ENCODE assay signal across 9 cellular contexts in the genomic region with DNA sequence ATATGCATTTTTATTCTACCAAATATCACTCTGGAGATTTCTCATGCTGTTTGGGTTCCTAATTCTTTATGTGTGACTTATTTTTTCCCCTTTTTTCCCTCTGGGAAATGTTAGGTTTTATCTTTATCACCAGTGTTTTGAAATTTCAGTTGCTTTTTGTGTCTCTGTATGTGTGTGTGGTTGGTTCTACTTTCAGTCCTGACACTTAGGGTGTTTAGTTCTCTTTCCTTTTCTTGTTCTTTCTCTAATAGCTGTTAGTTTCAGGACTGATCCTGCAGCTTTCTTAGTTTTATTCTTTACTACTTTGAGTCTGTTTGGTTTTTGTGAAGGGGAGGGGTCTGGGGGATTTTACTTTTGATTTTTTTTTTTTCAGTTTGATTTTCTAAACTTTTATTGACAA. TPM values are rescaled to one million over a fixed set of nuclear protein-coding genes. Genes with fewer than 3 reads are reported as not detected.
DNase-seq lines count a peak whose midpoint lies in the region; ATAC-seq, FAIRE-seq and TF ChIP-seq lines count a peak whose summit lies in the region.
"Had no signal": no experiment of that assay in that cellular context is flagged by ENCODE, and none has a peak within 500 bp of the region (broad histone marks: within the 10 kb centered on the region; RNA-seq: fewer than 3 reads in every experiment).

No MANE protein-coding gene starts in this region.

- H3K27me3 ChIP-seq in endothelial cell of umbilical vein (ENCODE audit: control insufficient read depth in 2 of 2, insufficient read depth in 2 of 2, low read length in 2 of 2): no peaks in the 10 kb centered on the region
- H3K27me3 ChIP-seq in adrenal gland: no peaks in the 10 kb centered on the region
- H3K27me3 ChIP-seq: cardiac muscle cell had no signal

- H3K4me2 ChIP-seq in endothelial cell of umbilical vein (ENCODE audit: insufficient read depth, low read length): no peak overlapping the region

- TF ChIP-seq CTCF in endothelial cell of umbilical vein (IDR thresholded peaks at IDR 0.05; ENCODE audit: extremely low read depth in 1 of 2, insufficient read depth in 1 of 2, low read depth in 1 of 2, low read length in 2 of 2): no peak
- TF ChIP-seq CTCF in adrenal gland (IDR thresholded peaks at IDR 0.05): no peak

- ATAC-seq in GM18520 (IDR thresholded peaks at IDR 0.05; ENCODE audit: unreplicated experiment) (peak; percentile 88), GM21515 (IDR thresholded peaks at IDR 0.05; ENCODE audit: unreplicated experiment) (peak; percentile 94), HG03378 (IDR thresholded peaks at IDR 0.05; ENCODE audit: unreplicated experiment) (peak; percentile 89), left lobe of liver (no peak)

- H3K4me3 ChIP-seq in endothelial cell of umbilical vein (replicated peaks in 1 of 3; ENCODE audit: insufficient read depth in 1 of 3, low read depth in 1 of 3, low read length in 3 of 3) (no peak overlapping the region), adrenal gland (no peak overlapping the region)
- H3K4me3 ChIP-seq: cardiac muscle cell had no signal

- dilution Hi-C loops in endothelial cell of umbilical vein (cut with MboI; ENCODE audit: extremely low pct_ligation_motif_present, low sequenced_read_pairs): no loop called here

- no peak overlapping the region for H3K27ac ChIP-seq in endothelial cell of umbilical vein (ENCODE audit: insufficient read depth, low read depth, low read length)
- H3K27ac ChIP-seq in adrenal gland: no peak overlapping the region
- H3K27ac ChIP-seq: cardiac muscle cell had no signal

- H3K9me3 ChIP-seq in endothelial cell of umbilical vein (replicated peaks; ENCODE audit: control insufficient read depth, insufficient read depth, low read length) (no peaks in the 10 kb centered on the region), adrenal gland (replicated peaks in 1 of 3) (no peaks in the 10 kb centered on the region)

- H3K36me3 ChIP-seq in endothelial cell of umbilical vein (ENCODE audit: control insufficient read depth in 2 of 2, extremely low read depth in 1 of 2, insufficient read depth in 2 of 2, low read length in 2 of 2): no peaks in the 10 kb centered on the region
- H3K36me3 ChIP-seq in adrenal gland (replicated peaks in 1 of 2): no peaks in the 10 kb centered on the region
- H3K36me3 ChIP-seq: cardiac muscle cell had no signal

- CTCF ChIA-PET in endothelial cell of umbilical vein (lab: Charles Lee): interaction anchor here (0.6 kb wide), 1 partner anchor 22 kb away, joined by 5 read pairs; no protein-coding TSS in a partner anchor

- H3K9me1 ChIP-seq in endothelial cell of umbilical vein (replicated peaks; ENCODE audit: control insufficient read depth, extremely low read depth, insufficient read depth, low read length): no peaks in the 10 kb centered on the region

- H3K4me1 ChIP-seq in endothelial cell of umbilical vein (ENCODE audit: control insufficient read depth, extremely low read depth, insufficient read depth, low read length): no peaks in the 10 kb centered on the region
- H3K4me1 ChIP-seq in adrenal gland (replicated peaks in 1 of 2): peaks cover 0 to 23% of the 10 kb centered on the region in 2 donors

- no TSS peak for BruUV-seq in endothelial cell of umbilical vein (replicated peaks; lab: Mats Ljungman, UMichigan)

- H3K79me2 ChIP-seq in endothelial cell of umbilical vein (ENCODE audit: control insufficient read depth, insufficient read depth, low read length): peaks cover 43% of the 10 kb centered on the region

- H4K20me1 ChIP-seq in endothelial cell of umbilical vein (replicated peaks; ENCODE audit: control insufficient read depth, extremely low read depth, insufficient read depth, low read length): no peaks in the 10 kb centered on the region

- H3K9ac ChIP-seq in endothelial cell of umbilical vein (replicated peaks; ENCODE audit: extremely low read depth, insufficient read depth, low read length): no peak overlapping the region

- peak; percentile 4 for FAIRE-seq in endothelial cell of umbilical vein (lab: Jason Lieb, UNC)

- DNase-seq in endothelial cell of umbilical vein (ENCODE audit: low read depth, low spot score): no peak
- no peak for DNase-seq in UCSD-AML1 (lab: John Stamatoyannopoulos, UW; ENCODE audit: unreplicated experiment)
- DNase-seq in stimulated activated CD4-positive, alpha-beta T cell treated with anti-CD3 and anti-CD28 coated beads, Interleukin-2, amount 100 ng/mL, for 24 hours: no peak
- no peak for DNase-seq in left lobe of liver (ENCODE audit: low spot score)
- no peak for DNase-seq in adrenal gland

- POLR2A ChIA-PET in endothelial cell of umbilical vein (lab: Charles Lee): interaction anchor here (0.7 kb wide), 1 partner anchor 24 kb away, joined by 3 read pairs; no protein-coding TSS in a partner anchor

- H2AFZ ChIP-seq in endothelial cell of umbilical vein (ENCODE audit: low read depth, low read length): no peak overlapping the region

- intact Hi-C loops in endothelial cell of umbilical vein (cut with micrococcal nuclease) (no loop called here), adrenal gland (cut with DNase I) (no loop called here)

- TF ChIP-seq POLR2A in endothelial cell of umbilical vein (IDR thresholded peaks at IDR 0.05; ENCODE audit: low read depth, low read length) (no peak), adrenal gland (IDR thresholded peaks at IDR 0.05) (no peak)

TF ChIP-seq in endothelial cell of umbilical vein, 7 proteins besides CTCF, POLR2A, EP300 and RAD21:
- TF ChIP-seq EZH2 (IDR thresholded peaks at IDR 0.05; ENCODE audit: borderline replicate concordance, low read depth, low read length, severe bottlenecking): no peak
- no peak for TF ChIP-seq FOS (IDR thresholded peaks at IDR 0.05; ENCODE audit: borderline replicate concordance, insufficient read depth, low read length)
- TF ChIP-seq POLR2AphosphoS5 (IDR thresholded peaks at IDR 0.05; ENCODE audit: insufficient read depth, low read depth, low read length): no peak
- no peak for TF ChIP-seq GATA2 (IDR thresholded peaks at IDR 0.05; ENCODE audit: insufficient read depth, insufficient read length, low read depth, low read length)
- TF ChIP-seq MYC (IDR thresholded peaks at IDR 0.05; ENCODE audit: low read depth, low read length): no peak
- no peak for TF ChIP-seq JUN (IDR thresholded peaks at IDR 0.05; ENCODE audit: borderline replicate concordance, insufficient read depth, insufficient read length, low read depth)
- TF ChIP-seq MAX (IDR thresholded peaks at IDR 0.05; ENCODE audit: insufficient read depth, insufficient read length): no peak

RNA-seq across cellular contexts. Expression of gene PPM1B, which starts 23.1 kb away (rescaled TPM):
- total RNA-seq in endothelial cell of umbilical vein: 24.1 and 26.0 TPM in 2 replicates
- polyA plus RNA-seq in endothelial cell of umbilical vein: 6.7 and 8.0 TPM in 2 replicates
- polyA plus RNA-seq in endothelial cell of umbilical vein (2011; cell fraction: cytosol; rRNA removed): 9.8 and 11.6 TPM in 2 replicates
- polyA plus RNA-seq in endothelial cell of umbilical vein (2011; cell fraction: nucleus; rRNA removed): 13.0 and 18.2 TPM in 2 replicates
- 24.9 and 25.5 TPM in 2 replicates for polyA plus RNA-seq in endothelial cell of umbilical vein (2012)
- 40.6 and 46.7 TPM in 2 replicates for polyA minus RNA-seq in endothelial cell of umbilical vein
- polyA minus RNA-seq in endothelial cell of umbilical vein (2011; cell fraction: cytosol; rRNA and poly(A)+ RNA removed): 21.5 TPM
- polyA minus RNA-seq in endothelial cell of umbilical vein (2011; cell fraction: nucleus; rRNA and poly(A)+ RNA removed): 38.7 and 46.2 TPM in 2 replicates
- total RNA-seq in left lobe of liver: 33.6 TPM
- total RNA-seq in adrenal gland: 10 to 100 TPM; 12.5 to 44.9 (median 35.1) TPM
- polyA plus RNA-seq in adrenal gland: 10 to 100 TPM; 12.2 to 36.4 (median 13.4) TPM
